Comparison of ENCODE assay signal across 8 cellular contexts in genomic region chr6:87832025-87832825, GRCh38.
DNase-seq lines count a peak whose midpoint lies in the region; ATAC-seq and TF ChIP-seq lines count a peak whose summit lies in the region.

No MANE protein-coding gene starts in this region.

- TF ChIP-seq CTCF in neural crest cell (conservative IDR thresholded peaks at IDR 0.05) = peak; percentile 65

- peaks cover 0 to 12% of the 10 kb centered on the region in 2 donors for H3K27me3 Mint-ChIP-seq in effector memory CD8-positive, alpha-beta T cell
- no peaks in the 10 kb centered on the region for H3K27me3 Mint-ChIP-seq in neural crest cell (ENCODE audit: low read depth)

- peak overlapping the region; percentile 84 to 96 for H3K4me3 Mint-ChIP-seq in effector memory CD8-positive, alpha-beta T cell
- no peak overlapping the region for H3K4me3 Mint-ChIP-seq in neural crest cell

- peak; percentile 7 for DNase-seq in NCI-H146 treated with DMSO at 0.1 percent for 48 hours (lab: John Stamatoyannopoulos, UW; ENCODE audit: unreplicated experiment)
- DNase-seq in NCI-H146 (lab: John Stamatoyannopoulos, UW) = no peak
- DNase-seq in SHP77 (lab: John Stamatoyannopoulos, UW) = peak; percentile 7 to 20
- DNase-seq in effector memory CD8-positive, alpha-beta T cell = peak in 1 of 3 experiments; percentile 10
- no peak for DNase-seq in neural crest cell (ENCODE audit: low read depth, low spot score)
- no peak for DNase-seq in stimulated activated CD4-positive, alpha-beta T cell treated with anti-CD3 and anti-CD28 coated beads, Interleukin-2, amount 100 ng/mL, for 48 hours

- peak overlapping the region; percentile 92 to 99 for H3K27ac Mint-ChIP-seq in effector memory CD8-positive, alpha-beta T cell
- H3K27ac Mint-ChIP-seq in neural crest cell (ENCODE audit: unreplicated experiment) = no peak overlapping the region

- TF ChIP-seq EP300 in Ishikawa (IDR thresholded peaks at IDR 0.05; ENCODE audit: borderline replicate concordance) = no peak

- peak; percentile 40 for TF ChIP-seq RAD21 in Ishikawa (IDR thresholded peaks at IDR 0.05; ENCODE audit: low read depth)

- no peaks in the 10 kb centered on the region for H3K9me3 Mint-ChIP-seq in effector memory CD8-positive, alpha-beta T cell
- no peaks in the 10 kb centered on the region for H3K9me3 Mint-ChIP-seq in neural crest cell

- ATAC-seq in GM21526 (IDR thresholded peaks at IDR 0.05; ENCODE audit: low FRiP score, unreplicated experiment) = peak; percentile 64
- ATAC-seq in effector memory CD8-positive, alpha-beta T cell (replicated peaks) = peak; percentile 83

- no peaks in the 10 kb centered on the region for H3K36me3 Mint-ChIP-seq in effector memory CD8-positive, alpha-beta T cell (ENCODE audit: insufficient read depth)
- no peaks in the 10 kb centered on the region for H3K36me3 Mint-ChIP-seq in neural crest cell (ENCODE audit: low read depth)

- H3K4me1 Mint-ChIP-seq in effector memory CD8-positive, alpha-beta T cell (ENCODE audit: low read depth in 2 of 2) = peaks cover 0 to 9% of the 10 kb centered on the region in 2 donors
- peaks cover 3% of the 10 kb centered on the region for H3K4me1 Mint-ChIP-seq in neural crest cell

TF ChIP-seq in Ishikawa, 13 proteins besides CTCF, POLR2A, EP300 and RAD21:
- peak; percentile 13; the same call in 1 of the 2 replicates for TF ChIP-seq TEAD4 (IDR thresholded peaks at IDR 0.05)
- no peak for TF ChIP-seq REST (IDR thresholded peaks at IDR 0.05; ENCODE audit: low read depth)
TF ChIP-seq in Ishikawa: peak in this region for 1.

Comparison
In these comparisons a context has a peak if more than half of its experiments do, and no peak if none do; other contexts are left out.
1. DNase-seq: peak in NCI-H146 treated with DMSO at 0.1 percent for 48 hours (single experiment) and SHP77 (2 of 2); none in NCI-H146 (single experiment), neural crest cell (single experiment) and stimulated activated CD4-positive, alpha-beta T cell treated with anti-CD3 and anti-CD28 coated beads, Interleukin-2, amount 100 ng/mL, for 48 hours (0 of 2).